ENCODE assay signal across 16 cellular contexts in genomic region chr7:84187813-84188212, GRCh38. TPM values are rescaled to one million over a fixed set of nuclear protein-coding genes. Genes with fewer than 3 reads are reported as not detected.
DNase-seq lines count a peak whose midpoint lies in the region; ATAC-seq, FAIRE-seq and TF ChIP-seq lines count a peak whose summit lies in the region.
"Had no signal": no experiment of that assay in that cellular context is flagged by ENCODE, and none has a peak within 500 bp of the region (broad histone marks: within the 10 kb centered on the region; RNA-seq: fewer than 3 reads in every experiment).

No MANE protein-coding gene starts in this region.

- H4K20me1 ChIP-seq in PC-9 (ENCODE audit: insufficient read depth) = no peaks in the 10 kb centered on the region

- H3K79me2 ChIP-seq in PC-9 (ENCODE audit: low read depth) = no peaks in the 10 kb centered on the region

- H3K36me3 ChIP-seq in PC-9 (ENCODE audit: low read depth) = no peaks in the 10 kb centered on the region

- H3F3A ChIP-seq in PC-9 (ENCODE audit: insufficient read depth, low read depth) = no peaks in the 10 kb centered on the region

- no peak overlapping the region for H2AFZ ChIP-seq in PC-9

- no peak for TF ChIP-seq POLR2A in H54 (IDR thresholded peaks at IDR 0.05; ENCODE audit: low read depth, low read length)

- TF ChIP-seq CTCF in PC-9 (conservative IDR thresholded peaks at IDR 0.05) (no peak), epithelial cell of esophagus (IDR thresholded peaks at IDR 0.05; ENCODE audit: insufficient read depth, low read depth, low read length, missing control alignments) (no peak)

- H3K4me2 ChIP-seq in PC-9 = peak overlapping the region; percentile 37

- POLR2A ChIA-PET in PC-9 (lab: Charles Lee; ENCODE audit: unreplicated experiment) = no interaction called here

- H3K4me3 ChIP-seq in PC-9 = no peak overlapping the region
- H3K4me3 ChIP-seq in epithelial cell of esophagus (ENCODE audit: low read length) = no peak overlapping the region

- CTCF ChIA-PET in PC-9 (lab: Charles Lee) = interaction anchor here (0.6 kb wide), 1 partner anchor 429 kb away, joined by 11 read pairs; no protein-coding TSS in a partner anchor

- FAIRE-seq in H54 (lab: Jason Lieb, UNC) = peak; percentile 89

- BruUV-seq in PC-9 (replicated peaks; lab: Mats Ljungman, UMichigan) = no TSS peak

- no peaks in the 10 kb centered on the region; the same call in none of the 2 replicates for H3K9me2 ChIP-seq in PC-9 (ENCODE audit: insufficient read depth)

- DNase-seq in H54 (ENCODE audit: insufficient read length, low spot score) (no peak), PC-9 (peak; percentile 15 to 91), epithelial cell of esophagus (ENCODE audit: low read depth) (peak; percentile 96), renal cortical epithelial cell (ENCODE audit: low read depth) (peak; percentile 71), NOMO-1 (lab: John Stamatoyannopoulos, UW; ENCODE audit: unreplicated experiment in 2 of 2) (no peak)
- DNase-seq: activated CD4-positive, alpha-beta T cell treated with anti-CD3 and anti-CD28 coated beads for 4 hours; activated effector memory CD4-positive, alpha-beta T cell treated with anti-CD3 and anti-CD28 coated beads, Interleukin-2, amount 50 U/mL, for 16 hours; CD8-positive, alpha-beta memory T cell; islet precursor cell; KBM-7; natural killer cell; NCI-H2029; NK-92 treated with Interleukin-12 subunit alpha and Interleukin-12 subunit beta, amount 100 ng/mL, for 24 hours had no signal

- peaks cover 18% of the 10 kb centered on the region for H3K4me1 ChIP-seq in PC-9 (replicated peaks; ENCODE audit: insufficient read depth)

- ATAC-seq in GM18909 (IDR thresholded peaks at IDR 0.05; ENCODE audit: poor library complexity, unreplicated experiment) (no peak), GM19328 (IDR thresholded peaks at IDR 0.05; ENCODE audit: unreplicated experiment) (no peak)
- ATAC-seq: natural killer cell, sciatic nerve had no signal

- H3K9me3 ChIP-seq in PC-9 (ENCODE audit: insufficient read depth, low read depth) = peaks cover 6% of the 10 kb centered on the region

- peak overlapping the region; percentile 81 for H3K27ac ChIP-seq in PC-9

- H3K27me3 ChIP-seq in PC-9 (ENCODE audit: insufficient read depth, low read depth) = no peaks in the 10 kb centered on the region

- intact Hi-C loops in PC-9 (cut with micrococcal nuclease; ENCODE audit: unreplicated experiment) = loop anchor here (1.0 to 2.0 kb wide), 6 partner anchors 129 to 835 kb away; no protein-coding TSS in a partner anchor

RNA-seq across cellular contexts. Expression of gene SEMA3A, which starts 6.8 kb away (rescaled TPM):
- 6.1 and 6.3 TPM in 2 replicates for total RNA-seq in PC-9 (2021)
- 7.1 and 16.0 TPM in 2 replicates for total RNA-seq in renal cortical epithelial cell
- total RNA-seq: CD8-positive, alpha-beta memory T cell had no signal

Comparison
In these comparisons a context has a peak if more than half of its experiments do, and no peak if none do; other contexts are left out.
1. DNase-seq: peak in PC-9 (2 of 2), epithelial cell of esophagus (single experiment) and renal cortical epithelial cell (single experiment); none in H54 (single experiment) and NOMO-1 (0 of 2).